In genomic region chr15:45100884-45101622, GRCh38 we compare ENCODE assay signal across 25 cellular contexts. TPM values are rescaled to one million over a fixed set of nuclear protein-coding genes. Genes with fewer than 3 reads are reported as not detected.
DNase-seq lines count a peak whose midpoint lies in the region; ATAC-seq and TF ChIP-seq lines count a peak whose summit lies in the region.
"Had no signal": no experiment of that assay in that cellular context is flagged by ENCODE, and none has a peak within 500 bp of the region (broad histone marks: within the 10 kb centered on the region; RNA-seq: fewer than 3 reads in every experiment).

No MANE protein-coding gene starts in this region.

- H3K4me1 ChIP-seq in HUES48 (ENCODE audit: control insufficient read depth, insufficient read depth, low read length) (peaks cover 21% of the 10 kb centered on the region), osteoblast (ENCODE audit: insufficient read depth, low read length) (no peaks in the 10 kb centered on the region), stomach (peaks cover 0 to 6% (median 0%) of the 10 kb centered on the region in 4 donors)
- H3K4me1 ChIP-seq: BE2C, Caco-2 had no signal

- no peaks in the 10 kb centered on the region for H3K4me1 Mint-ChIP-seq in central memory CD8-positive, alpha-beta T cell
- H3K4me1 Mint-ChIP-seq in activated CD4-positive, alpha-beta T cell treated with anti-CD3 and anti-CD28 coated beads, Interleukin-2, amount 10 ng/mL, durations not matched to agents 7 days and 5 days: no peaks in the 10 kb centered on the region
- H3K4me1 Mint-ChIP-seq: IgD-negative memory B cell had no signal

- no peak overlapping the region for H3K9ac ChIP-seq in HUES48 (ENCODE audit: low read depth, low read length)

- peak; percentile 16 for DNase-seq in GM13976 (ENCODE audit: low spot score)
- DNase-seq in central memory CD8-positive, alpha-beta T cell (ENCODE audit: low spot score in 2 of 2): no peak
- peak; percentile 84 for DNase-seq in osteoblast (ENCODE audit: insufficient read length, low spot score, missing footprints)
- no peak for DNase-seq in stomach
- DNase-seq in activated CD4-positive, alpha-beta T cell treated with anti-CD3 and anti-CD28 coated beads, Interleukin-2, amount 10 ng/mL, durations not matched to agents 7 days and 5 days: no peak
- DNase-seq: BE2C; Caco-2; CD4-positive, CD25-positive, alpha-beta regulatory T cell; GOT3; HFFc6; Kasumi-1; MG63; NCI-H1092; NCI-H1436 treated with DMSO at 0.1 percent for 48 hours; NCI-H2081; NCI-H446 treated with DMSO at 0.1 percent for 48 hours; SHP77 had no signal

- H3K9me3 ChIP-seq in HUES48 (ENCODE audit: control insufficient read depth, insufficient read depth, low read length) (no peaks in the 10 kb centered on the region), osteoblast (ENCODE audit: low read depth, low read length) (no peaks in the 10 kb centered on the region), stomach (no peaks in the 10 kb centered on the region)
- H3K9me3 ChIP-seq: BE2C, Caco-2, MG63 had no signal

- TF ChIP-seq CTCF in GM13976 (IDR thresholded peaks at IDR 0.05; ENCODE audit: borderline replicate concordance, control extremely low read depth, extremely low read depth, insufficient read depth, missing control alignments) (no peak), osteoblast (IDR thresholded peaks at IDR 0.05; ENCODE audit: extremely low read depth, low read depth, low read length) (no peak), stomach (IDR thresholded peaks at IDR 0.05) (no peak)

- H3K27ac Mint-ChIP-seq in central memory CD8-positive, alpha-beta T cell (ENCODE audit: low read depth): peak overlapping the region; percentile 26
- no peak overlapping the region for H3K27ac Mint-ChIP-seq in activated CD4-positive, alpha-beta T cell treated with anti-CD3 and anti-CD28 coated beads, Interleukin-2, amount 10 ng/mL, durations not matched to agents 7 days and 5 days
- H3K27ac Mint-ChIP-seq: HFFc6, IgD-negative memory B cell had no signal

- H3K36me3 ChIP-seq in HUES48 (ENCODE audit: control insufficient read depth, insufficient read depth, low read length) (no peaks in the 10 kb centered on the region), osteoblast (ENCODE audit: insufficient read depth, low read length) (no peaks in the 10 kb centered on the region), stomach (peaks cover 0 to 21% (median 4%) of the 10 kb centered on the region in 4 donors)
- H3K36me3 ChIP-seq: BE2C, MG63 had no signal

- intact Hi-C loops in stomach (cut with DNase I; ENCODE audit: low total_unique reads): no loop called here

- peaks cover 48% of the 10 kb centered on the region for H3K27me3 Mint-ChIP-seq in central memory CD8-positive, alpha-beta T cell
- H3K27me3 Mint-ChIP-seq in activated CD4-positive, alpha-beta T cell treated with anti-CD3 and anti-CD28 coated beads, Interleukin-2, amount 10 ng/mL, durations not matched to agents 7 days and 5 days: peaks cover 4% of the 10 kb centered on the region

- H3K4me3 ChIP-seq in HUES48 (ENCODE audit: low read depth, low read length) (no peak overlapping the region), osteoblast (ENCODE audit: insufficient read depth, low read length) (no peak overlapping the region), stomach (no peak overlapping the region)
- H3K4me3 ChIP-seq: MG63, SK-N-MC had no signal

- H3K79me2 ChIP-seq in osteoblast (ENCODE audit: insufficient read depth, low read length): no peaks in the 10 kb centered on the region

- no peak overlapping the region for H2AFZ ChIP-seq in osteoblast (ENCODE audit: low read length)

- H3K4me3 Mint-ChIP-seq in central memory CD8-positive, alpha-beta T cell: no peak overlapping the region
- no peak overlapping the region for H3K4me3 Mint-ChIP-seq in activated CD4-positive, alpha-beta T cell treated with anti-CD3 and anti-CD28 coated beads, Interleukin-2, amount 10 ng/mL, durations not matched to agents 7 days and 5 days
- H3K4me3 Mint-ChIP-seq: CD4-positive, CD25-positive, alpha-beta regulatory T cell; HFFc6; IgD-negative memory B cell had no signal

- TF ChIP-seq EP300 in stomach (IDR thresholded peaks at IDR 0.05): no peak

- ATAC-seq in central memory CD8-positive, alpha-beta T cell (replicated peaks; ENCODE audit: extremely low read depth, poor library complexity, severe bottlenecking): no peak
- ATAC-seq in GM21526 (IDR thresholded peaks at IDR 0.05; ENCODE audit: low FRiP score, unreplicated experiment): no peak

- peak overlapping the region; percentile 18 for H3K27ac ChIP-seq in HUES48 (ENCODE audit: low read depth, low read length)
- H3K27ac ChIP-seq in osteoblast (ENCODE audit: low read depth, low read length): no peak overlapping the region
- no peak overlapping the region for H3K27ac ChIP-seq in stomach
- H3K27ac ChIP-seq: HL-60, SK-N-MC had no signal

- peaks cover 2% of the 10 kb centered on the region for H3K36me3 Mint-ChIP-seq in central memory CD8-positive, alpha-beta T cell (ENCODE audit: insufficient read depth)
- no peaks in the 10 kb centered on the region for H3K36me3 Mint-ChIP-seq in activated CD4-positive, alpha-beta T cell treated with anti-CD3 and anti-CD28 coated beads, Interleukin-2, amount 10 ng/mL, durations not matched to agents 7 days and 5 days (ENCODE audit: low read depth)
- H3K36me3 Mint-ChIP-seq: CD4-positive, CD25-positive, alpha-beta regulatory T cell; IgD-negative memory B cell had no signal

- no peaks in the 10 kb centered on the region for H3K9me3 Mint-ChIP-seq in central memory CD8-positive, alpha-beta T cell
- H3K9me3 Mint-ChIP-seq in activated CD4-positive, alpha-beta T cell treated with anti-CD3 and anti-CD28 coated beads, Interleukin-2, amount 10 ng/mL, durations not matched to agents 7 days and 5 days: no peaks in the 10 kb centered on the region
- H3K9me3 Mint-ChIP-seq: CD4-positive, CD25-positive, alpha-beta regulatory T cell; HFFc6 had no signal

- peaks cover 19% of the 10 kb centered on the region for H3K27me3 ChIP-seq in HUES48 (ENCODE audit: control insufficient read depth, insufficient read depth, low read length)
- H3K27me3 ChIP-seq in osteoblast (ENCODE audit: insufficient read depth, low read length): peaks cover 23% of the 10 kb centered on the region
- no peaks in the 10 kb centered on the region for H3K27me3 ChIP-seq in stomach
- H3K27me3 ChIP-seq: BE2C, MG63 had no signal

- in situ Hi-C loops in GM13976 (cut with MboI; ENCODE audit: low sequenced_read_pairs, unreplicated experiment): loop anchor here (25.0 kb wide), 1 partner anchor 139 kb away; the partner anchor contains the start of gene TERB2

- 67 to 71% (median 70%) methylated on average over 7 of the region's 7 CpGs for WGBS in stomach, 5 donors

- CTCF ChIA-PET in activated CD4-positive, alpha-beta T cell treated with anti-CD3 and anti-CD28 coated beads, Interleukin-2, amount 10 ng/mL, durations not matched to agents 7 days and 5 days (lab: Charles Lee): no interaction called here

- no peak for TF ChIP-seq POLR2A in stomach (IDR thresholded peaks at IDR 0.05)

- POLR2A ChIA-PET in activated CD4-positive, alpha-beta T cell treated with anti-CD3 and anti-CD28 coated beads, Interleukin-2, amount 10 ng/mL, durations not matched to agents 7 days and 5 days (lab: Charles Lee): no interaction called here

- no peaks in the 10 kb centered on the region for H4K20me1 ChIP-seq in osteoblast (ENCODE audit: insufficient read depth, low read length)

- no peak overlapping the region for H3K4me2 ChIP-seq in osteoblast (ENCODE audit: insufficient read depth, low read length)

RNA-seq across cellular contexts. Expression of gene DUOX2, which starts 12.9 kb away (rescaled TPM):
- under 0.01 TPM in 1 of 2 replicates, not detected in the other for total RNA-seq in osteoblast
- total RNA-seq in stomach: 100 to 1,000 TPM in 2 of 5 donors, 10 to 100 TPM in 2, 1 to 10 TPM in 1; 1.2 to 445 (median 94.9) TPM
- polyA plus RNA-seq in stomach: 10 to 100 TPM in 2 of 3 donors, 1 to 10 TPM in 1; 6.4 to 22.9 (median 21.1) TPM
- total RNA-seq in activated CD4-positive, alpha-beta T cell treated with anti-CD3 and anti-CD28 coated beads, Interleukin-2, amount 10 ng/mL, durations not matched to agents 7 days and 5 days: under 1 TPM in 1 of 2 experiments, not detected in 1; 0.02 TPM
- total RNA-seq: CD4-positive, CD25-positive, alpha-beta regulatory T cell; HFFc6 had no signal
- polyA plus RNA-seq: CD4-positive, CD25-positive, alpha-beta regulatory T cell; IgD-negative memory B cell had no signal

RNA-seq across cellular contexts. Expression of gene DUOXA2, which starts 13.1 kb away (rescaled TPM):
- total RNA-seq in osteoblast: not detected in 2 replicates
- 100 to 1,000 TPM in 1 of 5 donors, 10 to 100 TPM in 2, 1 to 10 TPM in 1, not detected in 1; 1.3 to 119 (median 28.0) TPM for total RNA-seq in stomach
- 10 to 100 TPM in 2 of 3 donors, 1 to 10 TPM in 1; 8.9 to 43.3 (median 25.0) TPM for polyA plus RNA-seq in stomach
- total RNA-seq in activated CD4-positive, alpha-beta T cell treated with anti-CD3 and anti-CD28 coated beads, Interleukin-2, amount 10 ng/mL, durations not matched to agents 7 days and 5 days: not detected
- total RNA-seq: A172; CD4-positive, CD25-positive, alpha-beta regulatory T cell; HFFc6; HT1080; OCI-LY7 had no signal
- polyA plus RNA-seq: CD4-positive, CD25-positive, alpha-beta regulatory T cell; IgD-negative memory B cell had no signal

RNA-seq across cellular contexts. Expression of gene DUOXA1, which starts 28.6 kb away (rescaled TPM):
- 0.29 and 0.36 TPM in 2 replicates for total RNA-seq in osteoblast
- 10 to 100 TPM in 3 of 5 donors, 1 to 10 TPM in 1, not detected in 1; 2.4 to 29.6 (median 18.8) TPM for total RNA-seq in stomach
- polyA plus RNA-seq in stomach: 10 to 100 TPM; 26.4 to 96.7 (median 27.1) TPM
- total RNA-seq in activated CD4-positive, alpha-beta T cell treated with anti-CD3 and anti-CD28 coated beads, Interleukin-2, amount 10 ng/mL, durations not matched to agents 7 days and 5 days: not detected
- total RNA-seq: A172; Caco-2; CD4-positive, CD25-positive, alpha-beta regulatory T cell; OCI-LY7 had no signal
- polyA plus RNA-seq: CD4-positive, CD25-positive, alpha-beta regulatory T cell; IgD-negative memory B cell had no signal

RNA-seq across cellular contexts. Expression of gene DUOX1, which starts 28.7 kb away (rescaled TPM):
- total RNA-seq in osteoblast (under 0.01 and 0.29 TPM in 2 replicates), stomach (100 to 1,000 TPM in 2 of 5 donors, 10 to 100 TPM in 1, 1 to 10 TPM in 1, not detected in 1; 2.9 to 114 (median 87.8) TPM)
- polyA plus RNA-seq in stomach: 10 to 100 TPM; 16.3 to 62.6 (median 32.3) TPM
- not detected for total RNA-seq in activated CD4-positive, alpha-beta T cell treated with anti-CD3 and anti-CD28 coated beads, Interleukin-2, amount 10 ng/mL, durations not matched to agents 7 days and 5 days
- total RNA-seq: A172; CD4-positive, CD25-positive, alpha-beta regulatory T cell; HT1080; OCI-LY7 had no signal

Comparison
In these comparisons a context has a peak if more than half of its experiments do, and no peak if none do; other contexts are left out.
1. DNase-seq: peak in GM13976 (single experiment) and osteoblast (single experiment); none in central memory CD8-positive, alpha-beta T cell (0 of 2), stomach (single experiment) and activated CD4-positive, alpha-beta T cell treated with anti-CD3 and anti-CD28 coated beads, Interleukin-2, amount 10 ng/mL, durations not matched to agents 7 days and 5 days (single experiment).